Comparison of ENCODE assay signal across 17 cellular contexts in the genomic region with DNA sequence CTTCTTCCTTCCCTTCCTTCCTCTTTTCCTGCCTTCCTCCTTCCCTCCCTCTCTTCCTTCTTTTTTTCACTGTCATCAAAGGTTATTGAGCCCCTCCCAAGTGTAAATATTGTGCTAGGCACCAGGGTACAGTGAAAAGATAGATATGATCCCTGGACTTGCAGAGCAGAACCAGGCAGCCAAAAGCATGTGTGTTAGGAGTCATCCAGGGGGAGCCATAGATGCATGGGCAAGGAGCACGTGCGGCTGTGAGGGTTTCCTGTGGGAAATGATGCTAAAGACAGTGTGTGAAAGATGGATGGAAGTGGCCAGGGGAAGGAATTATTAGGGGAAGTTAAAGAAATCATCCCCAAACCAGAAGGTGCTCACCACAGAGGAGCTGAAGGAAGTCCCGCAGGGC.
DNase-seq lines count a peak whose midpoint lies in the region; ATAC-seq and TF ChIP-seq lines count a peak whose summit lies in the region.
"Had no signal": no experiment of that assay in that cellular context is flagged by ENCODE, and none has a peak within 500 bp of the region (broad histone marks: within the 10 kb centered on the region; RNA-seq: fewer than 3 reads in every experiment).

No MANE protein-coding gene starts in this region.

- TF ChIP-seq CTCF in C4-2B (conservative IDR thresholded peaks at IDR 0.05), result 0 out of 2 replicates have a peak, but pooled peaks have one; percentile 7
- no peak for TF ChIP-seq CTCF in RWPE2 (IDR thresholded peaks at IDR 0.05; ENCODE audit: poor library complexity, severe bottlenecking)
- TF ChIP-seq CTCF in epithelial cell of proximal tubule (conservative IDR thresholded peaks at IDR 0.05; ENCODE audit: low read depth, low read length), result peak; percentile 26

- ATAC-seq in RWPE2 (ENCODE audit: low read depth) (0 out of 3 replicates have a peak, but pooled peaks have one; percentile 35), HG02763 (IDR thresholded peaks at IDR 0.05; ENCODE audit: unreplicated experiment) (no peak)
- ATAC-seq: SK-N-SH treated with all-trans-retinoic acid at 6 μM for 48 hours had no signal

- no peaks in the 10 kb centered on the region for H3K36me3 ChIP-seq in RWPE2 (ENCODE audit: low read depth)

- H3K27me3 ChIP-seq in RWPE2 (ENCODE audit: insufficient read depth, poor library complexity, severe bottlenecking), result peaks cover 59% of the 10 kb centered on the region

- DNase-seq in HT1080 (ENCODE audit: low read depth) (peak; percentile 34), RWPE2 (ENCODE audit: low spot score) (no peak), epithelial cell of proximal tubule (ENCODE audit: low read depth) (no peak), NCI-H2227 (lab: John Stamatoyannopoulos, UW; ENCODE audit: unreplicated experiment) (no peak), OCI-M2 (lab: John Stamatoyannopoulos, UW; ENCODE audit: unreplicated experiment) (no peak)
- DNase-seq: CD4-positive, alpha-beta memory T cell; H9; Karpas-422; NCI-H1417 treated with DMSO at 0.1 percent for 48 hours; NCI-H187; NCI-H2107; NCI-H2227 treated with DMSO at 0.1 percent for 48 hours; NCI-H510A treated with DMSO at 0.1 percent for 48 hours; PC-9 had no signal

- no peak overlapping the region for H3K4me3 ChIP-seq in RWPE2 (ENCODE audit: severe bottlenecking)
- no peak overlapping the region for H3K4me3 ChIP-seq in epithelial cell of proximal tubule (ENCODE audit: low read depth, low read length)
- H3K4me3 ChIP-seq: PC-9 had no signal

- no peaks in the 10 kb centered on the region for H3K9me3 ChIP-seq in RWPE2 (ENCODE audit: severe bottlenecking)

- H3K27ac ChIP-seq in C4-2B (no peak overlapping the region), RWPE2 (ENCODE audit: poor library complexity, severe bottlenecking) (no peak overlapping the region)
- H3K27ac ChIP-seq: PC-9 had no signal

- H3K4me1 ChIP-seq in RWPE2 (ENCODE audit: insufficient read depth, poor library complexity, severe bottlenecking), result no peaks in the 10 kb centered on the region
